ENCODE assay signal across 25 cellular contexts in the genomic region with DNA sequence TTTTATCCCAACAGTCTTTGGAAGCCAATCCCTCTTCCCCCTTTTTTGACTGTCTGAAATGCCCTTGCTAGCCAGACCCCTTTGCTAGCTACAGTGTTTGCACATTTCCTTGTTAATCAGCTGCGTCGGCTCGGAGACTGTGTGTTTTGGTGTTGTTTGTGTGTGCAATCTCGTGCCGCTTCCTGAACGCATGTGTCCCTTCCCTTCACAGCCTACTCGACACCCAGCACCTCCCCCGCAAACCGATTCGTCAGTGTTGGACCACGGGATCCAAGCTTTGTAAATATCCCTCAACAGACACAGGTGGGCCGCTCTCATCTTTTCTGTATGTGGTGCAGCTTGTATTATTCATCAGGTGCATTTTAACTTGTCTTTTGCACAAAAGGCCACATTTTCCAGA.
DNase-seq lines count a peak whose midpoint lies in the region; ATAC-seq and TF ChIP-seq lines count a peak whose summit lies in the region.
"Had no signal": no experiment of that assay in that cellular context is flagged by ENCODE, and none has a peak within 500 bp of the region (broad histone marks: within the 10 kb centered on the region; RNA-seq: fewer than 3 reads in every experiment).

No MANE protein-coding gene starts in this region.

- no peak overlapping the region for H3K27ac ChIP-seq in IMR-90 (ENCODE audit: insufficient read depth, low read length)
- H3K27ac ChIP-seq in cardiac muscle cell: peak overlapping the region; percentile 41
- no peak overlapping the region for H3K27ac ChIP-seq in neuronal stem cell (replicated peaks; ENCODE audit: low read length)
- H3K27ac ChIP-seq: C4-2B, left lung, RWPE1, stomach, tibial nerve had no signal

- H2AFZ ChIP-seq in IMR-90 (replicated peaks; ENCODE audit: low read length, poor library complexity) (no peak overlapping the region), neuronal stem cell (ENCODE audit: low read length) (no peak overlapping the region)

- peaks cover 71% of the 10 kb centered on the region for H3K4me1 Mint-ChIP-seq in mesothelial cell of epicardium
- H3K4me1 Mint-ChIP-seq in natural killer cell: peaks cover 0 to 4% of the 10 kb centered on the region in 2 donors
- H3K4me1 Mint-ChIP-seq in stimulated activated naive CD8-positive, alpha-beta T cell treated with anti-CD3 and anti-CD28 coated beads, Interleukin-15, amount 100 ng/mL, for 72 hours: no peaks in the 10 kb centered on the region
- H3K4me1 Mint-ChIP-seq: activated naive CD4-positive, alpha-beta T cell treated with anti-CD3 and anti-CD28 coated beads, Interleukin-2, amount 10 ng/mL, durations not matched to agents 7 days and 5 days had no signal

- H3K56ac ChIP-seq in IMR-90 (ENCODE audit: extremely low read depth, insufficient read depth, low read length): no peak overlapping the region

- H3K4ac ChIP-seq in IMR-90 (ENCODE audit: low read depth, low read length) (no peak overlapping the region), neuronal stem cell (ENCODE audit: low read length) (no peak overlapping the region)

- POLR2A ChIA-PET in IMR-90 (lab: Charles Lee; ENCODE audit: unreplicated experiment): no interaction called here

- H3K14ac ChIP-seq in IMR-90 (replicated peaks; ENCODE audit: low read depth, low read length): no peak overlapping the region
- no peak overlapping the region for H3K14ac ChIP-seq in neuronal stem cell (ENCODE audit: low read length)

- H2BK20ac ChIP-seq in IMR-90 (ENCODE audit: low read depth, low read length): no peak overlapping the region

- H3K9me1 ChIP-seq in IMR-90 (ENCODE audit: insufficient read depth, low read length): no peaks in the 10 kb centered on the region

- H2BK5ac ChIP-seq in IMR-90 (ENCODE audit: low read depth, low read length, poor library complexity, severe bottlenecking) (no peak overlapping the region), neuronal stem cell (ENCODE audit: low read length) (no peak overlapping the region)

- H3K4me3 Mint-ChIP-seq in mesothelial cell of epicardium (no peak overlapping the region), natural killer cell (no peak overlapping the region)
- H3K4me3 Mint-ChIP-seq in stimulated activated naive CD8-positive, alpha-beta T cell treated with anti-CD3 and anti-CD28 coated beads, Interleukin-15, amount 100 ng/mL, for 72 hours: no peak overlapping the region
- H3K4me3 Mint-ChIP-seq: activated naive CD4-positive, alpha-beta T cell treated with anti-CD3 and anti-CD28 coated beads, Interleukin-2, amount 10 ng/mL, durations not matched to agents 7 days and 5 days; activated T-helper 1 cell treated with anti-CD3 and anti-CD28 coated beads, Interleukin-12 subunit alpha, Interleukin-12 subunit beta, Interleukin-2, Interleukin-4 antibody, amounts not matched to agents 30 ng/mL and 10 ng/mL and 1 ng/mL, durations not matched to agents 14 hours and 24 hours and 36 hours; dendritic cell treated with granulocyte-macrophage colony-stimulating factor and Interleukin-4, amounts not matched to agents 40 ng/mL and 50 ng/mL, for 4 days; nephron progenitor cell had no signal

- H3K27ac Mint-ChIP-seq in mesothelial cell of epicardium (peak overlapping the region; percentile 94), natural killer cell (no peak overlapping the region)
- peak overlapping the region in 1 of 2 donors; percentile 1 for H3K27ac Mint-ChIP-seq in stimulated activated naive CD8-positive, alpha-beta T cell treated with anti-CD3 and anti-CD28 coated beads, Interleukin-15, amount 100 ng/mL, for 72 hours
- H3K27ac Mint-ChIP-seq: activated naive CD4-positive, alpha-beta T cell treated with anti-CD3 and anti-CD28 coated beads, Interleukin-2, amount 10 ng/mL, durations not matched to agents 7 days and 5 days; activated T-helper 1 cell treated with anti-CD3 and anti-CD28 coated beads, Interleukin-12 subunit alpha, Interleukin-12 subunit beta, Interleukin-2, Interleukin-4 antibody, amounts not matched to agents 30 ng/mL and 10 ng/mL and 1 ng/mL, durations not matched to agents 14 hours and 24 hours and 36 hours; dendritic cell treated with granulocyte-macrophage colony-stimulating factor and Interleukin-4, amounts not matched to agents 40 ng/mL and 50 ng/mL, for 4 days; nephron progenitor cell had no signal

- dilution Hi-C loops in IMR-90 (cut with HindIII; ENCODE audit: low sequenced_read_pairs, unreplicated experiment): no loop called here

- H3K4me3 ChIP-seq in IMR-90 (ENCODE audit: insufficient read depth, low read depth, low read length): no peak overlapping the region
- no peak overlapping the region for H3K4me3 ChIP-seq in cardiac muscle cell
- no peak overlapping the region for H3K4me3 ChIP-seq in neuronal stem cell (ENCODE audit: low read length in 2 of 2)
- no peak overlapping the region for H3K4me3 ChIP-seq in MG63
- H3K4me3 ChIP-seq: K562, left lung, stomach, tibial nerve had no signal

- BruUV-seq in IMR-90 (replicated peaks; lab: Mats Ljungman, UMichigan): no TSS peak

- H2BK120ac ChIP-seq in IMR-90 (ENCODE audit: low read depth, low read length): no peak overlapping the region
- no peak overlapping the region for H2BK120ac ChIP-seq in neuronal stem cell (ENCODE audit: low read depth, low read length)

- no peak overlapping the region for H3K9ac ChIP-seq in IMR-90 (ENCODE audit: low read depth, low read length)
- no peak overlapping the region for H3K9ac ChIP-seq in neuronal stem cell (ENCODE audit: low read depth, low read length, poor library complexity)

- ATAC-seq in IMR-90 (ENCODE audit: low read depth) (no peak), natural killer cell (no peak)
- no peak for ATAC-seq in stimulated activated naive CD8-positive, alpha-beta T cell treated with anti-CD3 and anti-CD28 coated beads, Interleukin-15, amount 100 ng/mL, for 72 hours
- ATAC-seq: K562, left lung had no signal

- H3K4me2 ChIP-seq in IMR-90 (ENCODE audit: low read depth, low read length) (no peak overlapping the region), neuronal stem cell (ENCODE audit: insufficient read depth, low read length, poor library complexity, severe bottlenecking) (no peak overlapping the region)

- no peak overlapping the region for H3K18ac ChIP-seq in IMR-90 (ENCODE audit: low read depth, low read length)
- no peak overlapping the region for H3K18ac ChIP-seq in neuronal stem cell (ENCODE audit: low read length)

- no peak overlapping the region for H2AK5ac ChIP-seq in IMR-90 (ENCODE audit: low read depth, low read length)
- H2AK5ac ChIP-seq in neuronal stem cell (ENCODE audit: low read depth, low read length): no peak overlapping the region

- TF ChIP-seq RAD21 in IMR-90 (IDR thresholded peaks at IDR 0.05; ENCODE audit: low read length): no peak

- H3K23ac ChIP-seq in IMR-90 (ENCODE audit: low read depth, low read length): no peak overlapping the region
- no peak overlapping the region for H3K23ac ChIP-seq in neuronal stem cell (ENCODE audit: low read depth, low read length, poor library complexity)

- no peak overlapping the region for H4K8ac ChIP-seq in IMR-90 (ENCODE audit: low read depth in 2 of 2, low read length in 2 of 2)
- H4K8ac ChIP-seq in neuronal stem cell (ENCODE audit: low read depth, low read length): no peak overlapping the region

- H2BK15ac ChIP-seq in IMR-90 (ENCODE audit: low read depth, low read length) (no peak overlapping the region), neuronal stem cell (ENCODE audit: low read length) (no peak overlapping the region)

- H3K9me3 Mint-ChIP-seq in mesothelial cell of epicardium: no peaks in the 10 kb centered on the region
- H3K9me3 Mint-ChIP-seq in natural killer cell: no peaks in the 10 kb centered on the region
- no peaks in the 10 kb centered on the region for H3K9me3 Mint-ChIP-seq in stimulated activated naive CD8-positive, alpha-beta T cell treated with anti-CD3 and anti-CD28 coated beads, Interleukin-15, amount 100 ng/mL, for 72 hours
- H3K9me3 Mint-ChIP-seq: activated naive CD4-positive, alpha-beta T cell treated with anti-CD3 and anti-CD28 coated beads, Interleukin-2, amount 10 ng/mL, durations not matched to agents 7 days and 5 days; activated T-helper 1 cell treated with anti-CD3 and anti-CD28 coated beads, Interleukin-12 subunit alpha, Interleukin-12 subunit beta, Interleukin-2, Interleukin-4 antibody, amounts not matched to agents 30 ng/mL and 10 ng/mL and 1 ng/mL, durations not matched to agents 14 hours and 24 hours and 36 hours; dendritic cell treated with granulocyte-macrophage colony-stimulating factor and Interleukin-4, amounts not matched to agents 40 ng/mL and 50 ng/mL, for 4 days; nephron progenitor cell had no signal

- in situ Hi-C loops in IMR-90 (cut with MboI; ENCODE audit: low sequenced_read_pairs): no loop called here

- H3K36me3 ChIP-seq in IMR-90 (ENCODE audit: control insufficient read depth, insufficient read depth, low read length) (no peaks in the 10 kb centered on the region), cardiac muscle cell (no peaks in the 10 kb centered on the region), neuronal stem cell (replicated peaks in 1 of 2; ENCODE audit: control insufficient read depth in 2 of 2, insufficient read depth in 2 of 2, low read length in 2 of 2) (no peaks in the 10 kb centered on the region), MG63 (no peaks in the 10 kb centered on the region)

- H3K27me3 Mint-ChIP-seq in mesothelial cell of epicardium (ENCODE audit: low read depth): no peaks in the 10 kb centered on the region
- H3K27me3 Mint-ChIP-seq in natural killer cell (ENCODE audit: low read depth in 2 of 2): peaks cover 2 to 5% of the 10 kb centered on the region in 2 donors
- H3K27me3 Mint-ChIP-seq in stimulated activated naive CD8-positive, alpha-beta T cell treated with anti-CD3 and anti-CD28 coated beads, Interleukin-15, amount 100 ng/mL, for 72 hours: no peaks in the 10 kb centered on the region
- H3K27me3 Mint-ChIP-seq: activated naive CD4-positive, alpha-beta T cell treated with anti-CD3 and anti-CD28 coated beads, Interleukin-2, amount 10 ng/mL, durations not matched to agents 7 days and 5 days; dendritic cell treated with granulocyte-macrophage colony-stimulating factor and Interleukin-4, amounts not matched to agents 40 ng/mL and 50 ng/mL, for 4 days had no signal

- intact Hi-C loops in IMR-90 (cut with micrococcal nuclease): no loop called here
- intact Hi-C loops in natural killer cell (cut with micrococcal nuclease): no loop called here

- H3K27me3 ChIP-seq in IMR-90 (ENCODE audit: control insufficient read depth, insufficient read depth, low read length) (no peaks in the 10 kb centered on the region), cardiac muscle cell (no peaks in the 10 kb centered on the region), neuronal stem cell (ENCODE audit: control insufficient read depth in 3 of 3, insufficient read depth in 3 of 3, low read depth in 1 of 3, low read length in 3 of 3) (no peaks in the 10 kb centered on the region), MG63 (no peaks in the 10 kb centered on the region)
- H3K27me3 ChIP-seq: left lung, stomach, tibial nerve had no signal

- H4K5ac ChIP-seq in IMR-90 (ENCODE audit: low read depth, low read length): no peak overlapping the region

- TF ChIP-seq POLR2A in IMR-90 (IDR thresholded peaks at IDR 0.05; ENCODE audit: low read depth, low read length): no peak

- H4K20me1 ChIP-seq in IMR-90 (ENCODE audit: insufficient read depth, low read length): no peaks in the 10 kb centered on the region

- CTCF ChIA-PET in IMR-90 (lab: Yijun Ruan, JAX): interaction anchor here (0.6 kb wide), 1 partner anchor 210 kb away, joined by 3 read pairs; no protein-coding TSS in a partner anchor

- no peaks in the 10 kb centered on the region for H3K4me1 ChIP-seq in IMR-90 (ENCODE audit: control insufficient read depth, insufficient read depth, low read length)
- peaks cover 24% of the 10 kb centered on the region for H3K4me1 ChIP-seq in cardiac muscle cell (ENCODE audit: low read depth)
- peaks cover 0 to 3% of the 10 kb centered on the region in 2 donors for H3K4me1 ChIP-seq in neuronal stem cell (ENCODE audit: control insufficient read depth in 2 of 2, insufficient read depth in 1 of 2, low read depth in 1 of 2, low read length in 2 of 2)
- H3K4me1 ChIP-seq: left lung had no signal

- no peaks in the 10 kb centered on the region for H3K79me1 ChIP-seq in IMR-90 (ENCODE audit: low read depth in 1 of 2, low read length in 2 of 2)
- H3K79me1 ChIP-seq in neuronal stem cell (ENCODE audit: low read depth, low read length): no peaks in the 10 kb centered on the region

- DNase-seq in IMR-90 (no peak), NCI-H69 (lab: John Stamatoyannopoulos, UW) (peak; percentile 55), cardiac muscle cell (ENCODE audit: low read depth in 1 of 2, low spot score in 1 of 2) (peak in 1 of 2 donors; percentile 72), mesothelial cell of epicardium (ENCODE audit: low spot score in 2 of 2, unreplicated experiment in 2 of 2) (no peak), neuronal stem cell (ENCODE audit: low spot score) (no peak), MG63 (no peak), natural killer cell (no peak)
- DNase-seq in stimulated activated naive CD8-positive, alpha-beta T cell treated with anti-CD3 and anti-CD28 coated beads, Interleukin-15, amount 100 ng/mL, for 72 hours: no peak
- DNase-seq: activated CD4-positive, alpha-beta T cell treated with anti-CD3 and anti-CD28 coated beads, Interleukin-2, amount 50 U/mL, for 4 hours; activated naive CD4-positive, alpha-beta T cell treated with anti-CD3 and anti-CD28 coated beads, Interleukin-2, amount 10 ng/mL, durations not matched to agents 7 days and 5 days; amniotic stem cell; head of caudate nucleus; left lung; NCI-H1417 treated with DMSO at 0.1 percent for 48 hours; NCI-H524 treated with DMSO at 0.1 percent for 48 hours; nephron progenitor cell; stimulated activated CD4-positive, alpha-beta T cell treated with anti-CD3 and anti-CD28 coated beads, Interleukin-15, amount 100 ng/mL, for 24 hours; stomach; T-helper 9 cell had no signal

- no CpG with 5 or more reads among the region's 12 CpGs for WGBS in IMR-90 (ENCODE audit: extremely low coverage in 2 of 2, insufficient read length in 1 of 2), 2 experiments
- no CpG with 5 or more reads among the region's 12 CpGs for WGBS in neuronal stem cell (ENCODE audit: extremely low coverage in 2 of 2, insufficient read length in 2 of 2, insufficient replicate concordance in 1 of 2), 2 donors

- no peaks in the 10 kb centered on the region for H3K9me3 ChIP-seq in IMR-90 (ENCODE audit: control insufficient read depth, insufficient read depth, low read length)
- H3K9me3 ChIP-seq in cardiac muscle cell (ENCODE audit: low read depth): no peaks in the 10 kb centered on the region
- H3K9me3 ChIP-seq in neuronal stem cell (replicated peaks in 1 of 2; ENCODE audit: control insufficient read depth in 2 of 2, insufficient read depth in 1 of 2, low read depth in 1 of 2, low read length in 2 of 2): no peaks in the 10 kb centered on the region
- H3K9me3 ChIP-seq in MG63: no peaks in the 10 kb centered on the region
- H3K9me3 ChIP-seq: left lung, stomach, tibial nerve had no signal

- H2AK9ac ChIP-seq in IMR-90 (replicated peaks; ENCODE audit: low read depth, low read length, poor library complexity): peak overlapping the region; percentile 62

- H4K91ac ChIP-seq in IMR-90 (ENCODE audit: insufficient read depth, low read depth, low read length): no peak overlapping the region
- H4K91ac ChIP-seq in neuronal stem cell (ENCODE audit: low read depth, low read length, poor library complexity): no peak overlapping the region

- H2BK12ac ChIP-seq in neuronal stem cell (ENCODE audit: low read length): no peak overlapping the region

- TF ChIP-seq CTCF in IMR-90 (conservative IDR thresholded peaks at IDR 0.05; ENCODE audit: low read depth, low read length) (no peak), cardiac muscle cell (IDR thresholded peaks at IDR 0.05; ENCODE audit: low read depth, low read length) (no peak), mesothelial cell of epicardium (IDR thresholded peaks at IDR 0.05; ENCODE audit: unreplicated experiment) (no peak), natural killer cell (IDR thresholded peaks at IDR 0.05) (no peak)

- H3K36me3 Mint-ChIP-seq in mesothelial cell of epicardium: peaks cover 10% of the 10 kb centered on the region
- H3K36me3 Mint-ChIP-seq in natural killer cell: no peaks in the 10 kb centered on the region
- H3K36me3 Mint-ChIP-seq: activated naive CD4-positive, alpha-beta T cell treated with anti-CD3 and anti-CD28 coated beads, Interleukin-2, amount 10 ng/mL, durations not matched to agents 7 days and 5 days had no signal
